ENCODE assay signal across 18 cellular contexts in the genomic region with DNA sequence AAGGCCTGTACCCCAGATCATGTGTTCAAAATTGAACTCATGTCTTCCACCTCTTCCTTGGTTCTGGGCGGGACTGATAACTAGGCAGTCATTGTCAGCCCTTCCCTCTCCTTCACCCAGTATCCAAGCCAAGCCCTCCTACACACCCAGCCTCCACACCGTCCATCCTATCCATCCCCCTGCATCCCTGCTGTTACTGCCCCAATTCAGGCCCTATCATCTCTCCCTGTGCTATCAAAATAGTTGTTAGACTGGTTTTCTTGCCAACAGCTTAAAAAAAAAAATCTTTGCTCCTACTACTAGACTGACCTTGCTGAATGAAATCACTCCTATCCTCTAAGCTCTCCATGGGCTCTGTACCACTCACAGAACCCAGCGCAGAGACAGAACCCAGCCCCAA. TPM values are rescaled to one million over a fixed set of nuclear protein-coding genes. Genes with fewer than 3 reads are reported as not detected.
DNase-seq lines count a peak whose midpoint lies in the region; ATAC-seq, FAIRE-seq and TF ChIP-seq lines count a peak whose summit lies in the region.
"Had no signal": no experiment of that assay in that cellular context is flagged by ENCODE, and none has a peak within 500 bp of the region (broad histone marks: within the 10 kb centered on the region; RNA-seq: fewer than 3 reads in every experiment).

No MANE protein-coding gene starts in this region.

- H2BK15ac ChIP-seq in H1 (ENCODE audit: low read length), result no peak overlapping the region

- ATAC-seq in mucosa of descending colon, result peak; percentile 25
- no peak for ATAC-seq in HG02870 (IDR thresholded peaks at IDR 0.05; ENCODE audit: unreplicated experiment)
- ATAC-seq: CD8-positive, alpha-beta T cell; T-helper 17 cell had no signal

- H4K20me1 ChIP-seq in H1 (replicated peaks in 1 of 2; ENCODE audit: control insufficient read depth in 1 of 2, insufficient read depth in 2 of 2, low read length in 2 of 2), result no peaks in the 10 kb centered on the region

- no peak overlapping the region for H2AFZ ChIP-seq in H1 (ENCODE audit: low read length)

- peak overlapping the region; percentile 15; the same call in 1 of the 2 replicates for H2BK20ac ChIP-seq in H1 (ENCODE audit: low read length)

- no peak overlapping the region for H2BK5ac ChIP-seq in H1 (ENCODE audit: low read depth, low read length)

- H4K8ac ChIP-seq in H1 (ENCODE audit: extremely low read depth, insufficient read depth, low read length), result no peak overlapping the region; the same call in 1 of the 2 replicates

- H3K27ac ChIP-seq in HEK293 (ENCODE audit: extremely low read depth, low read depth, low read length) (no peak overlapping the region), H1 (ENCODE audit: low read depth, low read length) (no peak overlapping the region), stomach (no peak overlapping the region)

- H3K36me3 ChIP-seq in HEK293 (ENCODE audit: control insufficient read depth in 2 of 2, insufficient read depth in 1 of 2, low read length in 2 of 2), result no peaks in the 10 kb centered on the region
- H3K36me3 ChIP-seq in H1 (ENCODE audit: control insufficient read depth in 2 of 4, insufficient read depth in 4 of 4, low read length in 3 of 4), result no peaks in the 10 kb centered on the region
- no peaks in the 10 kb centered on the region for H3K36me3 ChIP-seq in mucosa of descending colon (ENCODE audit: low read depth)
- no peaks in the 10 kb centered on the region for H3K36me3 ChIP-seq in stomach
- H3K36me3 ChIP-seq: BE2C had no signal

- TF ChIP-seq RAD21 in H1 (IDR thresholded peaks at IDR 0.05 in 1 of 2, conservative IDR thresholded peaks at IDR 0.05 in 1 of 2; ENCODE audit: low read depth in 2 of 2, low read length in 2 of 2), result no peak

- no peak overlapping the region for H3K18ac ChIP-seq in H1 (ENCODE audit: extremely low read depth, low read length)

- H2BK120ac ChIP-seq in H1 (replicated peaks; ENCODE audit: low read depth, low read length), result no peak overlapping the region

- peak; percentile 57 for DNase-seq in DMS53 (lab: John Stamatoyannopoulos, UW)
- peak in 1 of 2 experiments; percentile 35 for DNase-seq in H1 (ENCODE audit: low read depth in 1 of 2, low spot score in 2 of 2)
- DNase-seq in mucosa of descending colon, result no peak
- no peak for DNase-seq in stomach
- DNase-seq in AG20443 (ENCODE audit: low spot score), result no peak
- DNase-seq in DMS 273 treated with DMSO at 0.1 percent for 48 hours (lab: John Stamatoyannopoulos, UW), result no peak
- DNase-seq: BE2C; CD8-positive, alpha-beta T cell; H9; NCI-H1105 treated with DMSO at 0.1 percent for 48 hours; NCI-H1694 treated with DMSO at 0.1 percent for 48 hours; NCI-H2171; NCI-H524 treated with DMSO at 0.1 percent for 48 hours; SIG-M5; T-helper 17 cell had no signal

- H3K14ac ChIP-seq in H1 (ENCODE audit: insufficient read length), result no peak overlapping the region

- no peak overlapping the region; a peak in 1 of 4 replicates for H3K4me2 ChIP-seq in H1 (ENCODE audit: insufficient read depth in 1 of 2, low read depth in 2 of 2, low read length in 2 of 2)

- H3K56ac ChIP-seq in H1 (replicated peaks; ENCODE audit: insufficient read length, low read depth, low read length), result no peak overlapping the region

- WGBS in H1 (ENCODE audit: extremely low coverage in 1 of 2, insufficient coverage in 1 of 2, insufficient read length in 1 of 2, insufficient replicate concordance in 2 of 2, low coverage in 1 of 2, low lambda C conversion rate in 2 of 2, missing lambda C conversion rate in 1 of 2), 2 experiments, result 69% methylated on average over 3 of the region's 3 CpGs; no CpG with 5 or more reads in 1 of the 2 experiments
- WGBS in stomach, 5 donors, result 44 to 62% (median 53%) methylated on average over 3 of the region's 3 CpGs

- H3K27me3 ChIP-seq in H1 (replicated peaks in 1 of 4; ENCODE audit: control insufficient read depth in 3 of 4, extremely low read depth in 1 of 4, insufficient read depth in 3 of 4, low read length in 3 of 4) (no peaks in the 10 kb centered on the region), stomach (no peaks in the 10 kb centered on the region)
- H3K27me3 ChIP-seq: BE2C had no signal

- no peak for TF ChIP-seq EP300 in H1 (IDR thresholded peaks at IDR 0.05; ENCODE audit: borderline replicate concordance in 1 of 2, low read depth in 2 of 2, low read length in 2 of 2)
- TF ChIP-seq EP300 in stomach (IDR thresholded peaks at IDR 0.05), result no peak

- H3K9ac ChIP-seq in H1 (replicated peaks in 1 of 4; ENCODE audit: extremely low read depth in 1 of 4, low read depth in 3 of 4, low read length in 3 of 4), result no peak overlapping the region

- POLR2A ChIA-PET in HEK293 (lab: Yijun Ruan, JAX), result no interaction called here
- POLR2A ChIA-PET in H1 (lab: Charles Lee; ENCODE audit: partially characterized antibody), result no interaction called here

- no peak overlapping the region for H3K23ac ChIP-seq in H1 (ENCODE audit: insufficient read length)

- H2AK5ac ChIP-seq in H1 (ENCODE audit: low read depth, low read length), result no peak overlapping the region

- H3K9me3 ChIP-seq in HEK293 (ENCODE audit: control insufficient read depth, insufficient read depth, low read depth, low read length), result no peaks in the 10 kb centered on the region
- H3K9me3 ChIP-seq in H1 (ENCODE audit: insufficient read depth in 2 of 2, low read depth in 1 of 2, low read length in 1 of 2), result no peaks in the 10 kb centered on the region
- no peaks in the 10 kb centered on the region for H3K9me3 ChIP-seq in mucosa of descending colon
- H3K9me3 ChIP-seq in stomach, result no peaks in the 10 kb centered on the region
- H3K9me3 ChIP-seq: BE2C had no signal

- H4K5ac ChIP-seq in H1 (ENCODE audit: insufficient read length, low read depth, low read length), result no peak overlapping the region

- intact Hi-C loops in mucosa of descending colon (cut with DNase I, micrococcal nuclease), result no loop called here
- intact Hi-C loops in stomach (cut with DNase I; ENCODE audit: low total_unique reads), result no loop called here

- H4K91ac ChIP-seq in H1 (replicated peaks; ENCODE audit: insufficient read length, low read length), result no peak overlapping the region

- no peak overlapping the region for H2BK12ac ChIP-seq in H1 (ENCODE audit: low read depth, low read length)

- no peak overlapping the region for H3K4me3 ChIP-seq in HEK293 (ENCODE audit: low read depth, low read length)
- H3K4me3 ChIP-seq in H1 (ENCODE audit: extremely low read depth in 1 of 4, insufficient read depth in 2 of 4, low read depth in 3 of 4, low read length in 4 of 4), result no peak overlapping the region
- H3K4me3 ChIP-seq in mucosa of descending colon, result no peak overlapping the region
- no peak overlapping the region for H3K4me3 ChIP-seq in stomach

- TF ChIP-seq CTCF in HEK293 (tag by site-specific recombination; IDR thresholded peaks at IDR 0.05), result no peak
- no peak for TF ChIP-seq CTCF in H1 (IDR thresholded peaks at IDR 0.05; ENCODE audit: control extremely low read depth in 1 of 3, insufficient read depth in 1 of 3, low read depth in 1 of 3, low read length in 3 of 3)
- TF ChIP-seq CTCF in mucosa of descending colon (IDR thresholded peaks at IDR 0.05), result no peak
- no peak for TF ChIP-seq CTCF in stomach (IDR thresholded peaks at IDR 0.05)

- FAIRE-seq in H1 (lab: Jason Lieb, UNC), result no peak
- FAIRE-seq: D721Med had no signal

- CTCF ChIA-PET in HEK293 (lab: Yijun Ruan, JAX) (no interaction called here), H1 (lab: Charles Lee; ENCODE audit: partially characterized antibody) (interaction anchor here (0.6 to 1.5 kb wide), 3 partner anchors 23 to 812 kb away, joined by 3 to 5 read pairs (median 3); no protein-coding TSS in a partner anchor)

- H3K79me2 ChIP-seq in H1 (ENCODE audit: control insufficient read depth in 1 of 2, insufficient read depth in 2 of 2, low read length in 2 of 2), result no peaks in the 10 kb centered on the region

- no peaks in the 10 kb centered on the region; the same call in 1 of the 2 replicates for H3K23me2 ChIP-seq in H1 (ENCODE audit: low read depth, low read length)

- TF ChIP-seq POLR2A in H1 (IDR thresholded peaks at IDR 0.05; ENCODE audit: control extremely low read depth in 1 of 2, low read depth in 2 of 2, low read length in 2 of 2) (no peak), stomach (IDR thresholded peaks at IDR 0.05) (no peak)

- H3K4me1 ChIP-seq in HEK293 (ENCODE audit: control insufficient read depth, insufficient read depth, low read length) (no peaks in the 10 kb centered on the region), H1 (replicated peaks in 1 of 4; ENCODE audit: control insufficient read depth in 3 of 4, insufficient read depth in 4 of 4, low read length in 3 of 4) (peaks cover 0 to 15% (median 7%) of the 10 kb centered on the region in 4 experiments; a peak in 6 of 7 replicates), mucosa of descending colon (ENCODE audit: low read depth) (peaks cover 31% of the 10 kb centered on the region), stomach (peaks cover 11 to 40% (median 25%) of the 10 kb centered on the region in 4 donors)
- H3K4me1 ChIP-seq: BE2C had no signal

- no peaks in the 10 kb centered on the region for H3K79me1 ChIP-seq in H1 (ENCODE audit: low read depth, low read length)

- no peak overlapping the region for H3K4ac ChIP-seq in H1 (replicated peaks; ENCODE audit: insufficient read length, low read depth, low read length)

TF ChIP-seq in HEK293, 187 proteins besides CTCF, POLR2A, EP300 and RAD21 (continues in another document):
- TF ChIP-seq ZNF341 (tag by site-specific recombination; IDR thresholded peaks at IDR 0.05; ENCODE audit: low read depth) (no peak), ZNF707 (tag by site-specific recombination; IDR thresholded peaks at IDR 0.05) (no peak), ZFHX2 (tag by site-specific recombination; conservative IDR thresholded peaks at IDR 0.05) (peak; percentile 53; the same call in 1 of the 2 replicates)

TF ChIP-seq in H1, 55 proteins besides CTCF, POLR2A, EP300 and RAD21 (continues in another document):
- no peak for TF ChIP-seq EGR1 (IDR thresholded peaks at IDR 0.05; ENCODE audit: borderline replicate concordance, low read depth, low read length)
- no peak for TF ChIP-seq KDM4A (IDR thresholded peaks at IDR 0.05; ENCODE audit: low read depth, low read length, severe bottlenecking)

RNA-seq across cellular contexts. Expression of a gene that starts 32.8 kb away (rescaled TPM):
- 2.8 and 3.7 TPM in 2 replicates for total RNA-seq in H1 (2021; fragmentation: NEBNext Ultra II Directional; extraction: Animal tissue kit (Norgen Biotek cat#: 25700))
- polyA plus RNA-seq in H1 (2011; rRNA removed) (1.8 and 2.1 TPM in 2 replicates), stomach (1 to 10 TPM; 2.4 to 3.8 (median 3.7) TPM)
- polyA plus RNA-seq in H1 (2011; cell fraction: cytosol; rRNA removed), result 1.8 TPM
- polyA plus RNA-seq in H1 (2011; cell fraction: nucleus; rRNA removed), result 2.7 TPM
- 1.4 to 2.2 TPM (median 1.7 TPM) in 4 replicates for polyA plus RNA-seq in H1 (2012, experiment 1 of 2)
- 0.81 TPM for polyA plus RNA-seq in H1 (2012, experiment 2 of 2)
- 2.1 TPM for polyA plus RNA-seq in H1 (2013, experiment 1 of 2)
- polyA plus RNA-seq in H1 (2013, experiment 2 of 2), result 3.0 TPM
- 2.2 and 2.7 TPM in 2 replicates for polyA minus RNA-seq in H1 (2011; rRNA and poly(A)+ RNA removed)
- polyA minus RNA-seq in H1 (2011; cell fraction: cytosol; rRNA and poly(A)+ RNA removed), result 1.8 TPM
- 3.5 TPM for polyA minus RNA-seq in H1 (2011; cell fraction: nucleus; rRNA and poly(A)+ RNA removed)
- total RNA-seq in mucosa of descending colon (10 to 100 TPM; 13.5 to 33.5 (median 24.7) TPM), stomach (10 to 100 TPM in 2 of 5 donors, 1 to 10 TPM in 1, under 1 TPM in 1, not detected in 1; 0.89 to 16.0 (median 8.8) TPM)
